Comparison of ENCODE assay signal across 1 cellular context in the genomic region with DNA sequence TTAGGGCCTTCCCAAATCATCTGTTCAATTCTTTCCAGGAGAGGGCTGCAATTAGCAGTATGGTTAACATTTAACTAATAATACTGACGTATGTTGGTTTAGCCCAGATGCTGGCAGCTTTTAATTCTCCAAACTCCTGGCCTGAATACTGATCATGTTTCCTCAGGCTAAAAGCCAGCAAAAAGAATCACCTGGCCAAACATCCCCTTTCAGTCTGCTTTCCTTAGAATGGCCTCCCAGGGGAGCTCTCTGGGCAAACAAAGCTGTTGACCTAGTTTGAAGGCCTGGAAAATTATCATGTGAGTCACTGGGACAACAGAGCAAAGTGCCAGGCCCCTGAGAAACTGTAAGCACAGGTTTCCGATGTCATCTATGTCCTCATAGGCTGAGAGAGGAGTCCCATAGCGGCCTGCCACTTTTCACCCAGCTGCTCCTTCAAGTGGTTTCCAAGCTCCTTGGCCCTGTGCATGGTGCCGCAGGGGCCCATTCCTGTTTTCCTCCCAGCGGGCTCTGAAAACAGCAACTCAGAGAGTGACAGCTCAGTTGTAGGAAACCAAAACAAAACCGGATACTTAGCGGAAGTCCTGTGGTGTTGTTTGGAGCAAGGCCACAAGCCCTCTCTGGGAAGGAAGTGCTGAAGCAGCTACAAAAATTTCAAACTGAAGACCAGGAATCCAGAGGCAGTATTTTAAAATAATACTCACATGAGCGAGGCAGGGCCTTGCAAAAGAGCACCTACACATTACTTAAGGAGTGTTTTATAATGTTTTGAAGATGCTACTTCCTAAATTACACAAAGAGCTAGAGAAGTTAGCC.
TF ChIP-seq lines count a peak whose summit lies in the region.

No MANE protein-coding gene starts in this region.

TF ChIP-seq in HepG2, 621 proteins besides CTCF, POLR2A, EP300 and RAD21 (continued from another document and continues in another):
- TF ChIP-seq THAP9 (CRISPR knock-in tag; IDR thresholded peaks at IDR 0.05; ENCODE audit: borderline replicate concordance) = peak; percentile 80; the same call in 1 of the 2 replicates
- peak; percentile 90 for TF ChIP-seq ZNF510 (CRISPR knock-in tag; IDR thresholded peaks at IDR 0.05; ENCODE audit: low read depth)
- peak; percentile 55 for TF ChIP-seq SKI (IDR thresholded peaks at IDR 0.05; ENCODE audit: partially characterized antibody)
- 0 out of 2 replicates have a peak, but pooled peaks have one; percentile 71 for TF ChIP-seq KLF9 (CRISPR knock-in tag; IDR thresholded peaks at IDR 0.05; ENCODE audit: low read depth)
- TF ChIP-seq PTBP1 (IDR thresholded peaks at IDR 0.05; ENCODE audit: low read depth, low read length, poor library complexity, severe bottlenecking) = no peak
- peak; percentile 54; the same call in 1 of the 2 replicates for TF ChIP-seq ZNF678 (CRISPR knock-in tag; IDR thresholded peaks at IDR 0.05)
- peak; percentile 90 for TF ChIP-seq NFIC (IDR thresholded peaks at IDR 0.05; ENCODE audit: low read length)
- TF ChIP-seq HNF1A (IDR thresholded peaks at IDR 0.05; ENCODE audit: low read depth) = peak; percentile 87
- TF ChIP-seq HNF1A (CRISPR knock-in tag; IDR thresholded peaks at IDR 0.05; ENCODE audit: borderline replicate concordance) = peak; percentile 94
- peak; percentile 72 for TF ChIP-seq TAF1 (CRISPR knock-in tag; IDR thresholded peaks at IDR 0.05)
- peak; percentile 90 for TF ChIP-seq SIX4 (CRISPR knock-in tag; IDR thresholded peaks at IDR 0.05)
- peak; percentile 79; the same call in 1 of the 2 replicates for TF ChIP-seq ZNF772 (CRISPR knock-in tag; IDR thresholded peaks at IDR 0.05)
- TF ChIP-seq, protein P1, sequence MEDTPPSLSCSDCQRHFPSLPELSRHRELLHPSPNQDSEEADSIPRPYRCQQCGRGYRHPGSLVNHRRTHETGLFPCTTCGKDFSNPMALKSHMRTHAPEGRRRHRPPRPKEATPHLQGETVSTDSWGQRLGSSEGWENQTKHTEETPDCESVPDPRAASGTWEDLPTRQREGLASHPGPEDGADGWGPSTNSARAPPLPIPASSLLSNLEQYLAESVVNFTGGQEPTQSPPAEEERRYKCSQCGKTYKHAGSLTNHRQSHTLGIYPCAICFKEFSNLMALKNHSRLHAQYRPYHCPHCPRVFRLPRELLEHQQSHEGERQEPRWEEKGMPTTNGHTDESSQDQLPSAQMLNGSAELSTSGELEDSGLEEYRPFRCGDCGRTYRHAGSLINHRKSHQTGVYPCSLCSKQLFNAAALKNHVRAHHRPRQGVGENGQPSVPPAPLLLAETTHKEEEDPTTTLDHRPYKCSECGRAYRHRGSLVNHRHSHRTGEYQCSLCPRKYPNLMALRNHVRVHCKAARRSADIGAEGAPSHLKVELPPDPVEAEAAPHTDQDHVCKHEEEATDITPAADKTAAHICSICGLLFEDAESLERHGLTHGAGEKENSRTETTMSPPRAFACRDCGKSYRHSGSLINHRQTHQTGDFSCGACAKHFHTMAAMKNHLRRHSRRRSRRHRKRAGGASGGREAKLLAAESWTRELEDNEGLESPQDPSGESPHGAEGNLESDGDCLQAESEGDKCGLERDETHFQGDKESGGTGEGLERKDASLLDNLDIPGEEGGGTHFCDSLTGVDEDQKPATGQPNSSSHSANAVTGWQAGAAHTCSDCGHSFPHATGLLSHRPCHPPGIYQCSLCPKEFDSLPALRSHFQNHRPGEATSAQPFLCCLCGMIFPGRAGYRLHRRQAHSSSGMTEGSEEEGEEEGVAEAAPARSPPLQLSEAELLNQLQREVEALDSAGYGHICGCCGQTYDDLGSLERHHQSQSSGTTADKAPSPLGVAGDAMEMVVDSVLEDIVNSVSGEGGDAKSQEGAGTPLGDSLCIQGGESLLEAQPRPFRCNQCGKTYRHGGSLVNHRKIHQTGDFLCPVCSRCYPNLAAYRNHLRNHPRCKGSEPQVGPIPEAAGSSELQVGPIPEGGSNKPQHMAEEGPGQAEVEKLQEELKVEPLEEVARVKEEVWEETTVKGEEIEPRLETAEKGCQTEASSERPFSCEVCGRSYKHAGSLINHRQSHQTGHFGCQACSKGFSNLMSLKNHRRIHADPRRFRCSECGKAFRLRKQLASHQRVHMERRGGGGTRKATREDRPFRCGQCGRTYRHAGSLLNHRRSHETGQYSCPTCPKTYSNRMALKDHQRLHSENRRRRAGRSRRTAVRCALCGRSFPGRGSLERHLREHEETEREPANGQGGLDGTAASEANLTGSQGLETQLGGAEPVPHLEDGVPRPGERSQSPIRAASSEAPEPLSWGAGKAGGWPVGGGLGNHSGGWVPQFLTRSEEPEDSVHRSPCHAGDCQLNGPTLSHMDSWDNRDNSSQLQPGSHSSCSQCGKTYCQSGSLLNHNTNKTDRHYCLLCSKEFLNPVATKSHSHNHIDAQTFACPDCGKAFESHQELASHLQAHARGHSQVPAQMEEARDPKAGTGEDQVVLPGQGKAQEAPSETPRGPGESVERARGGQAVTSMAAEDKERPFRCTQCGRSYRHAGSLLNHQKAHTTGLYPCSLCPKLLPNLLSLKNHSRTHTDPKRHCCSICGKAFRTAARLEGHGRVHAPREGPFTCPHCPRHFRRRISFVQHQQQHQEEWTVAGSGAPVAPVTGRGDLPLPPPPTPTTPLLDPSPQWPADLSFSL (CRISPR knock-in tag; IDR thresholded peaks at IDR 0.05) = 0 out of 2 replicates have a peak, but pooled peaks have one; percentile 34
- peak; percentile 86 for TF ChIP-seq KDM6A (CRISPR knock-in tag; IDR thresholded peaks at IDR 0.05; ENCODE audit: low read depth)
- no peak for TF ChIP-seq ZSCAN25 (CRISPR knock-in tag; IDR thresholded peaks at IDR 0.05)
- TF ChIP-seq, protein P2, sequence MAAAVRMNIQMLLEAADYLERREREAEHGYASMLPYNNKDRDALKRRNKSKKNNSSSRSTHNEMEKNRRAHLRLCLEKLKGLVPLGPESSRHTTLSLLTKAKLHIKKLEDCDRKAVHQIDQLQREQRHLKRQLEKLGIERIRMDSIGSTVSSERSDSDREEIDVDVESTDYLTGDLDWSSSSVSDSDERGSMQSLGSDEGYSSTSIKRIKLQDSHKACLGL (CRISPR knock-in tag; IDR thresholded peaks at IDR 0.05) = 0 out of 2 replicates have a peak, but pooled peaks have one; percentile 22
- TF ChIP-seq, protein P3, sequence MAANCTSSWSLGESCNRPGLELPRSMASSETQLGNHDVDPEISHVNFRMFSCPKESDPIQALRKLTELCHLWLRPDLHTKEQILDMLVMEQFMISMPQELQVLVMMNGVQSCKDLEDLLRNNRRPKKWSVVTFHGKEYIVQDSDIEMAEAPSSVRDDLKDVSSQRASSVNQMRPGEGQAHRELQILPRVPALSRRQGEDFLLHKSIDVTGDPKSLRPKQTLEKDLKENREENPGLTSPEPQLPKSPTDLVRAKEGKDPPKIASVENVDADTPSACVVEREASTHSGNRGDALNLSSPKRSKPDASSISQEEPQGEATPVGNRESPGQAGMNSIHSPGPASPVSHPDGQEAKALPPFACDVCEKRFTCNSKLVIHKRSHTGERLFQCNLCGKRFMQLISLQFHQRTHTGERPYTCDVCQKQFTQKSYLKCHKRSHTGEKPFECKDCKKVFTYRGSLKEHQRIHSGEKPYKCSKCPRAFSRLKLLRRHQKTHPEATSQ (CRISPR knock-in tag; IDR thresholded peaks at IDR 0.05; ENCODE audit: borderline replicate concordance) = peak; percentile 71; the same call in 1 of the 2 replicates
- no peak for TF ChIP-seq IRX3 (CRISPR knock-in tag; IDR thresholded peaks at IDR 0.05; ENCODE audit: borderline replicate concordance, low read depth)
- peak; percentile 79 for TF ChIP-seq GFI1 (CRISPR knock-in tag; IDR thresholded peaks at IDR 0.05; ENCODE audit: borderline replicate concordance)
- TF ChIP-seq SNAPC2 (CRISPR knock-in tag; IDR thresholded peaks at IDR 0.05) = peak; percentile 40; the same call in 1 of the 2 replicates
- TF ChIP-seq FOXA1 (IDR thresholded peaks at IDR 0.05) = peak; percentile 96
- TF ChIP-seq FOXA1 (CRISPR knock-in tag; IDR thresholded peaks at IDR 0.05) = peak; percentile 98
- TF ChIP-seq KDM5B (CRISPR knock-in tag; IDR thresholded peaks at IDR 0.05; ENCODE audit: borderline replicate concordance) = peak; percentile 35; the same call in 1 of the 2 replicates
- peak; percentile 38; the same call in 1 of the 2 replicates for TF ChIP-seq THRA (CRISPR knock-in tag; IDR thresholded peaks at IDR 0.05; ENCODE audit: borderline replicate concordance)
- TF ChIP-seq MTF2 (CRISPR knock-in tag; IDR thresholded peaks at IDR 0.05; ENCODE audit: borderline replicate concordance) = no peak
- no peak for TF ChIP-seq NCOA1 (CRISPR knock-in tag; IDR thresholded peaks at IDR 0.05)
- TF ChIP-seq ZNF724P (CRISPR knock-in tag; IDR thresholded peaks at IDR 0.05; ENCODE audit: borderline replicate concordance) = no peak
- TF ChIP-seq GZF1 (CRISPR knock-in tag; IDR thresholded peaks at IDR 0.05) = no peak
- TF ChIP-seq NCOA2 (CRISPR knock-in tag; IDR thresholded peaks at IDR 0.05) = peak; percentile 93
- TF ChIP-seq ATF4 (CRISPR knock-in tag; IDR thresholded peaks at IDR 0.05) = 0 out of 4 replicates have a peak, but pooled peaks of 1 of the 2 experiments have one; percentile 27
- peak; percentile 66; the same call in 1 of the 2 replicates for TF ChIP-seq UBTF (CRISPR knock-in tag; IDR thresholded peaks at IDR 0.05)
- TF ChIP-seq TBL1XR1 (IDR thresholded peaks at IDR 0.05; ENCODE audit: borderline replicate concordance, low read length, partially characterized antibody) = peak; percentile 85
